Comparison of ENCODE assay signal across 10 cellular contexts in genomic region chr7:144437370-144438191, GRCh38. TPM values are rescaled to one million over a fixed set of nuclear protein-coding genes. Genes with fewer than 3 reads are reported as not detected.
DNase-seq lines count a peak whose midpoint lies in the region; ATAC-seq and TF ChIP-seq lines count a peak whose summit lies in the region.
"Had no signal": no experiment of that assay in that cellular context is flagged by ENCODE, and none has a peak within 500 bp of the region (broad histone marks: within the 10 kb centered on the region; RNA-seq: fewer than 3 reads in every experiment).

No MANE protein-coding gene starts in this region.

- H3K4me3 Mint-ChIP-seq in MCF 10A (ENCODE audit: unreplicated experiment): no peak overlapping the region

- TF ChIP-seq CTCF in IMR-90 (conservative IDR thresholded peaks at IDR 0.05; ENCODE audit: low read depth, low read length): 0 out of 2 replicates have a peak, but pooled peaks have one; percentile 2
- peak; percentile 67 for TF ChIP-seq CTCF in MCF 10A (IDR thresholded peaks at IDR 0.05; ENCODE audit: unreplicated experiment)
- peak in 1 of 5 experiments; percentile 21 for TF ChIP-seq CTCF in gastrocnemius medialis (IDR thresholded peaks at IDR 0.05 in 4 of 5, conservative IDR thresholded peaks at IDR 0.05 in 1 of 5)

- no peak overlapping the region for H3K9ac ChIP-seq in IMR-90 (ENCODE audit: low read depth, low read length)

- no CpG with 5 or more reads among the region's 4 CpGs for WGBS in IMR-90 (ENCODE audit: extremely low coverage in 2 of 2, insufficient read length in 1 of 2), 2 experiments

- no peak overlapping the region for H3K56ac ChIP-seq in IMR-90 (ENCODE audit: extremely low read depth, insufficient read depth, low read length)

- no peak overlapping the region for H2AFZ ChIP-seq in IMR-90 (replicated peaks; ENCODE audit: low read length, poor library complexity)

- TF ChIP-seq POLR2A in IMR-90 (IDR thresholded peaks at IDR 0.05; ENCODE audit: low read depth, low read length): no peak
- no peak for TF ChIP-seq POLR2A in gastrocnemius medialis (IDR thresholded peaks at IDR 0.05)

- no peaks in the 10 kb centered on the region for H4K20me1 ChIP-seq in IMR-90 (ENCODE audit: insufficient read depth, low read length)

- H3K27me3 Mint-ChIP-seq in MCF 10A (ENCODE audit: insufficient read depth, unreplicated experiment): no peaks in the 10 kb centered on the region

- no peak overlapping the region for H2BK120ac ChIP-seq in IMR-90 (ENCODE audit: low read depth, low read length)

- no peak overlapping the region for H3K23ac ChIP-seq in IMR-90 (ENCODE audit: low read depth, low read length)

- no peaks in the 10 kb centered on the region for H3K27me3 ChIP-seq in IMR-90 (ENCODE audit: control insufficient read depth, insufficient read depth, low read length)
- no peaks in the 10 kb centered on the region for H3K27me3 ChIP-seq in gastrocnemius medialis

- H3K27ac ChIP-seq in IMR-90 (ENCODE audit: insufficient read depth, low read length) (no peak overlapping the region), gastrocnemius medialis (no peak overlapping the region)

- DNase-seq in G401 (ENCODE audit: low spot score) (peak; percentile 25), IMR-90 (peak; percentile 17), SKM-1 treated with dmso at 0.1 percent for 144 hours (lab: John Stamatoyannopoulos, UW; ENCODE audit: unreplicated experiment) (peak; percentile 34), MCF 10A (ENCODE audit: unreplicated experiment) (peak; percentile 74), kidney glomerular epithelial cell (lab: John Stamatoyannopoulos, UW) (peak; percentile 81), gastrocnemius medialis (no peak)
- peak; percentile 37 to 44 for DNase-seq in stimulated activated CD4-positive, alpha-beta T cell treated with anti-CD3 and anti-CD28 coated beads, Interleukin-4, amount 100 ng/mL, for 48 hours (ENCODE audit: low read depth in 2 of 2)

- no peak overlapping the region for H3K4me2 ChIP-seq in IMR-90 (ENCODE audit: low read depth, low read length)

- peak; percentile 79 for ATAC-seq in GM21360 (IDR thresholded peaks at IDR 0.05; ENCODE audit: unreplicated experiment)
- no peak for ATAC-seq in IMR-90 (ENCODE audit: low read depth)
- no peak for ATAC-seq in gastrocnemius medialis

- no peak overlapping the region for H4K8ac ChIP-seq in IMR-90 (ENCODE audit: low read depth in 2 of 2, low read length in 2 of 2)

- no peak overlapping the region for H3K18ac ChIP-seq in IMR-90 (ENCODE audit: low read depth, low read length)

- TF ChIP-seq RAD21 in IMR-90 (IDR thresholded peaks at IDR 0.05; ENCODE audit: low read length): no peak

- H3K36me3 ChIP-seq in IMR-90 (ENCODE audit: control insufficient read depth, insufficient read depth, low read length): no peaks in the 10 kb centered on the region
- no peaks in the 10 kb centered on the region for H3K36me3 ChIP-seq in gastrocnemius medialis

- H3K79me1 ChIP-seq in IMR-90 (ENCODE audit: low read depth in 1 of 2, low read length in 2 of 2): no peaks in the 10 kb centered on the region

- no peak overlapping the region for H2BK5ac ChIP-seq in IMR-90 (ENCODE audit: low read depth, low read length, poor library complexity, severe bottlenecking)

- no peak overlapping the region for H4K91ac ChIP-seq in IMR-90 (ENCODE audit: insufficient read depth, low read depth, low read length)

- dilution Hi-C loops in IMR-90 (cut with HindIII; ENCODE audit: low sequenced_read_pairs, unreplicated experiment): no loop called here

- H2AK5ac ChIP-seq in IMR-90 (ENCODE audit: low read depth, low read length): no peak overlapping the region

- H3K9me1 ChIP-seq in IMR-90 (ENCODE audit: insufficient read depth, low read length): no peaks in the 10 kb centered on the region

- no peak overlapping the region for H3K27ac Mint-ChIP-seq in MCF 10A (ENCODE audit: low read depth, unreplicated experiment)

- BruUV-seq in IMR-90 (replicated peaks; lab: Mats Ljungman, UMichigan) (no TSS peak), MCF 10A (replicated peaks; lab: Mats Ljungman, UMichigan) (no TSS peak)

- in situ Hi-C loops in G401 (cut with HindIII; ENCODE audit: low sequenced_read_pairs) (no loop called here), IMR-90 (cut with MboI; ENCODE audit: low sequenced_read_pairs) (no loop called here), gastrocnemius medialis (cut with MboI; ENCODE audit: low sequenced_read_pairs in 4 of 4) (no loop called here)

- H3K4me1 Mint-ChIP-seq in MCF 10A (ENCODE audit: insufficient read depth, unreplicated experiment): no peaks in the 10 kb centered on the region

- H3K4me3 ChIP-seq in IMR-90 (ENCODE audit: insufficient read depth, low read depth, low read length) (no peak overlapping the region), gastrocnemius medialis (no peak overlapping the region)

- no peak overlapping the region for H4K5ac ChIP-seq in IMR-90 (ENCODE audit: low read depth, low read length)

- CTCF ChIA-PET in IMR-90 (lab: Yijun Ruan, JAX): no interaction called here
- CTCF ChIA-PET in MCF 10A (lab: Yijun Ruan, JAX): interaction anchor here (0.6 to 7.7 kb wide), 28 partner anchors 8 to 1537 kb away, joined by 3 to 94 read pairs (median 6); partner anchors contain the start of gene NOBOX

- no peak overlapping the region for H3K4ac ChIP-seq in IMR-90 (ENCODE audit: low read depth, low read length)

- no peak overlapping the region for H2BK15ac ChIP-seq in IMR-90 (ENCODE audit: low read depth, low read length)

- H3K36me3 Mint-ChIP-seq in MCF 10A (ENCODE audit: insufficient read depth, unreplicated experiment): no peaks in the 10 kb centered on the region

- no peaks in the 10 kb centered on the region for H3K4me1 ChIP-seq in IMR-90 (ENCODE audit: control insufficient read depth, insufficient read depth, low read length)
- H3K4me1 ChIP-seq in gastrocnemius medialis: no peaks in the 10 kb centered on the region

- no peak overlapping the region for H2AK9ac ChIP-seq in IMR-90 (replicated peaks; ENCODE audit: low read depth, low read length, poor library complexity)

- H2BK20ac ChIP-seq in IMR-90 (ENCODE audit: low read depth, low read length): no peak overlapping the region

- intact Hi-C loops in IMR-90 (cut with micrococcal nuclease): no loop called here
- intact Hi-C loops in MCF 10A (cut with micrococcal nuclease): loop anchor here (1.0 kb wide), 2 partner anchors 29 to 46 kb away; no protein-coding TSS in a partner anchor
- intact Hi-C loops in gastrocnemius medialis (cut with DNase I; ENCODE audit: low total_unique reads): no loop called here

- H3K9me3 Mint-ChIP-seq in MCF 10A (ENCODE audit: unreplicated experiment): no peaks in the 10 kb centered on the region

- no peak overlapping the region for H3K14ac ChIP-seq in IMR-90 (replicated peaks; ENCODE audit: low read depth, low read length)

- H3K9me3 ChIP-seq in IMR-90 (ENCODE audit: control insufficient read depth, insufficient read depth, low read length): peaks cover 22% of the 10 kb centered on the region
- no peaks in the 10 kb centered on the region for H3K9me3 ChIP-seq in gastrocnemius medialis

- POLR2A ChIA-PET in IMR-90 (lab: Charles Lee; ENCODE audit: unreplicated experiment): no interaction called here
- POLR2A ChIA-PET in MCF 10A (lab: Yijun Ruan, JAX): interaction anchor here (1.1 kb wide), 2 partner anchors 32 to 43 kb away, joined by 3 to 9 read pairs; no protein-coding TSS in a partner anchor

TF ChIP-seq in IMR-90, 13 proteins besides CTCF, POLR2A, EP300 and RAD21:
- TF ChIP-seq MAZ (IDR thresholded peaks at IDR 0.05; ENCODE audit: borderline replicate concordance, low read depth, low read length) (no peak), MAFK (IDR thresholded peaks at IDR 0.05; ENCODE audit: low read depth, low read length) (no peak), CHD1 (IDR thresholded peaks at IDR 0.05; ENCODE audit: low read depth, low read length) (no peak), RCOR1 (IDR thresholded peaks at IDR 0.05; ENCODE audit: insufficient replicate concordance, low read length) (no peak), NFE2L2 (IDR thresholded peaks at IDR 0.05; ENCODE audit: low read depth, low read length) (no peak), CEBPB (IDR thresholded peaks at IDR 0.05; ENCODE audit: low read depth, low read length) (no peak)
- TF ChIP-seq, protein P1, sequence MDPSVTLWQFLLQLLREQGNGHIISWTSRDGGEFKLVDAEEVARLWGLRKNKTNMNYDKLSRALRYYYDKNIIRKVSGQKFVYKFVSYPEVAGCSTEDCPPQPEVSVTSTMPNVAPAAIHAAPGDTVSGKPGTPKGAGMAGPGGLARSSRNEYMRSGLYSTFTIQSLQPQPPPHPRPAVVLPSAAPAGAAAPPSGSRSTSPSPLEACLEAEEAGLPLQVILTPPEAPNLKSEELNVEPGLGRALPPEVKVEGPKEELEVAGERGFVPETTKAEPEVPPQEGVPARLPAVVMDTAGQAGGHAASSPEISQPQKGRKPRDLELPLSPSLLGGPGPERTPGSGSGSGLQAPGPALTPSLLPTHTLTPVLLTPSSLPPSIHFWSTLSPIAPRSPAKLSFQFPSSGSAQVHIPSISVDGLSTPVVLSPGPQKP (IDR thresholded peaks at IDR 0.05; ENCODE audit: borderline replicate concordance, low read depth, low read length): no peak
TF ChIP-seq in IMR-90: peak in this region for 0.

RNA-seq across cellular contexts. Expression of gene NOBOX, which starts 34.1 kb away (rescaled TPM):
- not detected in 2 replicates for total RNA-seq in G401 (2014; rRNA removed; shearing (Covaris generic))
- total RNA-seq in IMR-90 (2012; rRNA removed) (not detected in 2 replicates), MCF 10A (2022) (not detected in 2 replicates), gastrocnemius medialis (not detected)
- polyA plus RNA-seq in IMR-90 (2012; rRNA removed): not detected in 2 replicates
- polyA plus RNA-seq in IMR-90 (2012; cell fraction: cytosol; rRNA removed): not detected in 2 replicates
- polyA plus RNA-seq in IMR-90 (2012; cell fraction: nucleus; rRNA removed; ENCODE audit: low replicate concordance): not detected in 2 replicates
- total RNA-seq: urinary bladder had no signal
- polyA plus RNA-seq: adipose tissue, urinary bladder had no signal

Comparison
In these comparisons a context has a peak if more than half of its experiments do, and no peak if none do; other contexts are left out.
1. DNase-seq: peak in G401 (single experiment), IMR-90 (single experiment), SKM-1 treated with dmso at 0.1 percent for 144 hours (single experiment), MCF 10A (single experiment), kidney glomerular epithelial cell (single experiment) and stimulated activated CD4-positive, alpha-beta T cell treated with anti-CD3 and anti-CD28 coated beads, Interleukin-4, amount 100 ng/mL, for 48 hours (2 of 2); none in gastrocnemius medialis (0 of 2).